ENCODE assay signal across 8 cellular contexts in genomic region chr4:2798399-2799301, GRCh38. TPM values are rescaled to one million over a fixed set of nuclear protein-coding genes. Genes with fewer than 3 reads are reported as not detected.
DNase-seq lines count a peak whose midpoint lies in the region; ATAC-seq and TF ChIP-seq lines count a peak whose summit lies in the region.

No MANE protein-coding gene starts in this region.

- H3K4me1 ChIP-seq in mucosa of stomach (ENCODE audit: control insufficient read depth, insufficient read depth, low read length) = peaks cover 93% of the 10 kb centered on the region

- no peaks in the 10 kb centered on the region for H3K27me3 ChIP-seq in mucosa of stomach (ENCODE audit: control insufficient read depth, insufficient read depth, low read length)

- TF ChIP-seq CTCF in chondrocyte (IDR thresholded peaks at IDR 0.05) = no peak

- H3K9ac ChIP-seq in mucosa of stomach (ENCODE audit: low read length) = peak overlapping the region; percentile 49

- H3K4me3 Mint-ChIP-seq in chondrocyte (ENCODE audit: unreplicated experiment) = no peak overlapping the region

- peaks cover 78% of the 10 kb centered on the region for H3K4me1 Mint-ChIP-seq in chondrocyte (ENCODE audit: low read depth)

- H3K4me3 ChIP-seq in mucosa of stomach (ENCODE audit: low read length) = no peak overlapping the region

- H3K9me3 Mint-ChIP-seq in chondrocyte (ENCODE audit: low read depth) = no peaks in the 10 kb centered on the region

- H3K27ac Mint-ChIP-seq in chondrocyte (ENCODE audit: unreplicated experiment) = peak overlapping the region; percentile 81

- DNase-seq in chondrocyte (ENCODE audit: low spot score) = peak; percentile 88
- DNase-seq in NAMALWA (ENCODE audit: low spot score) = no peak
- no peak for DNase-seq in T-helper 9 cell

- H3K36me3 ChIP-seq in mucosa of stomach (ENCODE audit: control insufficient read depth, insufficient read depth, low read length) = no peaks in the 10 kb centered on the region

- peak; percentile 56 for ATAC-seq in GM18502 (IDR thresholded peaks at IDR 0.05; ENCODE audit: poor library complexity, unreplicated experiment)
- peak; percentile 33 for ATAC-seq in HG02885 (IDR thresholded peaks at IDR 0.05; ENCODE audit: poor library complexity, unreplicated experiment)
- no peak; the same call in 2 of the 3 replicates for ATAC-seq in SK-N-SH treated with all-trans-retinoic acid at 6 μM for 48 hours
- no peak for ATAC-seq in GM18519 (IDR thresholded peaks at IDR 0.05; ENCODE audit: low FRiP score, unreplicated experiment)

- no peaks in the 10 kb centered on the region for H3K27me3 Mint-ChIP-seq in chondrocyte (ENCODE audit: low read depth)

- H3K36me3 Mint-ChIP-seq in chondrocyte (ENCODE audit: low read depth) = no peaks in the 10 kb centered on the region

- H3K9me3 ChIP-seq in mucosa of stomach (ENCODE audit: control insufficient read depth, low read length) = no peaks in the 10 kb centered on the region

TF ChIP-seq in SK-N-SH treated with all-trans-retinoic acid at 6 μM for 48 hours, 23 proteins besides CTCF, POLR2A, EP300 and RAD21:
- peak; percentile 61 for TF ChIP-seq TCF4 (CRISPR knock-in tag; IDR thresholded peaks at IDR 0.05; ENCODE audit: borderline replicate concordance)
- no peak for TF ChIP-seq TOX (CRISPR knock-in tag; IDR thresholded peaks at IDR 0.05; ENCODE audit: borderline replicate concordance)
TF ChIP-seq in SK-N-SH treated with all-trans-retinoic acid at 6 μM for 48 hours: peak in this region for 1.

RNA-seq across cellular contexts. Expression of gene SH3BP2, which starts 5.8 kb away (rescaled TPM):
- total RNA-seq in chondrocyte = 50.1 to 63.1 TPM (median 59.8 TPM) in 3 replicates

RNA-seq across cellular contexts. Expression of gene TNIP2, which starts 42.5 kb away (rescaled TPM):
- 23.3 to 30.7 TPM (median 29.0 TPM) in 3 replicates for total RNA-seq in chondrocyte

RNA-seq across cellular contexts. Expression of gene ADD1, which starts 45.0 kb away (rescaled TPM):
- 240 to 269 TPM (median 256 TPM) in 3 replicates for total RNA-seq in chondrocyte

Comparison
In these comparisons a context has a peak if more than half of its experiments do, and no peak if none do; other contexts are left out.
1. ATAC-seq: peak in GM18502 (single experiment) and HG02885 (single experiment); none in SK-N-SH treated with all-trans-retinoic acid at 6 μM for 48 hours (single experiment) and GM18519 (single experiment).